In the genomic region with DNA sequence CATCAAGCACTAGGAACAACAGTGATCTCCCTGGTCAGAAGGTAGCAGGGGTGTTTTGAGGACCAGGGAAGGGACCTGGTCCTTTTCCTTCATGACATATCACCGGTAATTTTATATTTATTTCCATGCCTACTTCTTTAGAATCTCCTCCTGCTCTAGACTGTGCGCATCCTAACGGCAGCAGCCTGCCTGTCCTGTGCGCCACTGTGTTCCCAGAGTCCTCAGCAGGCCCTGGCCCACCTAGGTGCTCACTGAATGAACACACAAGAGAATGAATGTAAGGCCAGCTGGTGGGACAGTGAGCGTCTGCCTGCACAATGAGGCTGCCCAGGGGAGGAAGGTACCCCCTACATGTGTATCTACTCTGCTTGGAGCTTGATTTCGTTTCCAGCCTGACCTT, we compare ENCODE assay signal across 20 cellular contexts.
"Had no signal": no experiment of that assay in that cellular context is flagged by ENCODE, and none has a peak within 500 bp of the region (broad histone marks: within the 10 kb centered on the region; RNA-seq: fewer than 3 reads in every experiment).

No MANE protein-coding gene starts in this region.

- H3K27ac Mint-ChIP-seq: natural killer cell treated with Interleukin-12 subunit alpha and Interleukin-12 subunit beta and Interleukin-15 and Interleukin-18, amount 100 ng/mL, for 72 hours; neural progenitor cell; stimulated activated naive CD8-positive, alpha-beta T cell treated with anti-CD3 and anti-CD28 coated beads, Interleukin-15, Interleukin-2, amounts not matched to agents 100 ng/mL and 50 ng/mL, for 24 hours had no signal

- H3K4me3 ChIP-seq: heart left ventricle, lung, neural progenitor cell, ovary, tibial artery, upper lobe of right lung, vagina had no signal

- DNase-seq: effector memory CD4-positive, alpha-beta T cell; heart left ventricle; hippocampal formation; left colon; left ventricle myocardium superior; mesenchymal stem cell; midbrain; nucleus accumbens; ovary; right cardiac atrium; small intestine; stimulated activated CD4-positive, alpha-beta T cell treated with anti-CD3 and anti-CD28 coated beads, Interleukin-2, amount 100 ng/mL, for 48 hours; tibial artery; upper lobe of right lung had no signal

- H3K27me3 ChIP-seq: heart left ventricle, neural progenitor cell, ovary, upper lobe of right lung, vagina had no signal

- H3K4me3 Mint-ChIP-seq: natural killer cell treated with Interleukin-12 subunit alpha and Interleukin-12 subunit beta and Interleukin-15 and Interleukin-18, amount 100 ng/mL, for 72 hours; neural progenitor cell; stimulated activated naive CD8-positive, alpha-beta T cell treated with anti-CD3 and anti-CD28 coated beads, Interleukin-15, Interleukin-2, amounts not matched to agents 100 ng/mL and 50 ng/mL, for 24 hours had no signal

- H3K9me3 Mint-ChIP-seq: natural killer cell treated with Interleukin-12 subunit alpha and Interleukin-12 subunit beta and Interleukin-15 and Interleukin-18, amount 100 ng/mL, for 72 hours; neural progenitor cell; stimulated activated naive CD8-positive, alpha-beta T cell treated with anti-CD3 and anti-CD28 coated beads, Interleukin-15, Interleukin-2, amounts not matched to agents 100 ng/mL and 50 ng/mL, for 24 hours had no signal

- ATAC-seq: esophagus mucosa; heart left ventricle; left colon; left ventricle myocardium superior; natural killer cell treated with Interleukin-12 subunit alpha and Interleukin-12 subunit beta and Interleukin-15 and Interleukin-18, amount 100 ng/mL, for 72 hours; right cardiac atrium; upper lobe of right lung had no signal

- H3K36me3 Mint-ChIP-seq: natural killer cell treated with Interleukin-12 subunit alpha and Interleukin-12 subunit beta and Interleukin-15 and Interleukin-18, amount 100 ng/mL, for 72 hours; neural progenitor cell had no signal

- H3K36me3 ChIP-seq: heart left ventricle, neural progenitor cell, ovary, tibial artery, upper lobe of right lung, vagina had no signal

- H3K9me3 ChIP-seq: heart left ventricle, ovary, tibial artery, upper lobe of right lung, vagina had no signal

- H3K27me3 Mint-ChIP-seq: natural killer cell treated with Interleukin-12 subunit alpha and Interleukin-12 subunit beta and Interleukin-15 and Interleukin-18, amount 100 ng/mL, for 72 hours had no signal

- H3K27ac ChIP-seq: heart left ventricle, neural progenitor cell, ovary, tibial artery, upper lobe of right lung, vagina had no signal

- H3K4me1 ChIP-seq: heart left ventricle, neural progenitor cell, tibial artery, upper lobe of right lung, vagina had no signal
